In genomic region chr15:66565141-66565595, GRCh38 we compare ENCODE assay signal across 2 cellular contexts.
TF ChIP-seq lines count a peak whose summit lies in the region.

No MANE protein-coding gene starts in this region.

TF ChIP-seq in K562, 482 proteins besides CTCF, POLR2A, EP300 and RAD21:
- TF ChIP-seq BRCA1 (IDR thresholded peaks at IDR 0.05) (no peak), BRCA1 (CRISPR knock-in tag; IDR thresholded peaks at IDR 0.05) (0 out of 2 replicates have a peak, but pooled peaks have one; percentile 58), GABPB1 (CRISPR knock-in tag; IDR thresholded peaks at IDR 0.05) (no peak), KDM1A (IDR thresholded peaks at IDR 0.05) (no peak), LCOR (CRISPR knock-in tag; IDR thresholded peaks at IDR 0.05) (no peak), SREBF2 (CRISPR knock-in tag; IDR thresholded peaks at IDR 0.05) (no peak)
- TF ChIP-seq, protein P1, sequence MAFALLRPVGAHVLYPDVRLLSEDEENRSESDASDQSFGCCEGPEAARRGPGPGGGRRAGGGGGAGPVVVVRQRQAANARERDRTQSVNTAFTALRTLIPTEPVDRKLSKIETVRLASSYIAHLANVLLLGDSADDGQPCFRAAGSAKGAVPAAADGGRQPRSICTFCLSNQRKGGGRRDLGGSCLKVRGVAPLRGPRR (CRISPR knock-in tag; IDR thresholded peaks at IDR 0.05), result no peak

TF ChIP-seq in HepG2, 621 proteins besides CTCF, POLR2A, EP300 and RAD21:
- TF ChIP-seq NCOA5 (CRISPR knock-in tag; IDR thresholded peaks at IDR 0.05), result no peak
- TF ChIP-seq THAP11 (CRISPR knock-in tag; IDR thresholded peaks at IDR 0.05), result no peak
- TF ChIP-seq, protein P2, sequence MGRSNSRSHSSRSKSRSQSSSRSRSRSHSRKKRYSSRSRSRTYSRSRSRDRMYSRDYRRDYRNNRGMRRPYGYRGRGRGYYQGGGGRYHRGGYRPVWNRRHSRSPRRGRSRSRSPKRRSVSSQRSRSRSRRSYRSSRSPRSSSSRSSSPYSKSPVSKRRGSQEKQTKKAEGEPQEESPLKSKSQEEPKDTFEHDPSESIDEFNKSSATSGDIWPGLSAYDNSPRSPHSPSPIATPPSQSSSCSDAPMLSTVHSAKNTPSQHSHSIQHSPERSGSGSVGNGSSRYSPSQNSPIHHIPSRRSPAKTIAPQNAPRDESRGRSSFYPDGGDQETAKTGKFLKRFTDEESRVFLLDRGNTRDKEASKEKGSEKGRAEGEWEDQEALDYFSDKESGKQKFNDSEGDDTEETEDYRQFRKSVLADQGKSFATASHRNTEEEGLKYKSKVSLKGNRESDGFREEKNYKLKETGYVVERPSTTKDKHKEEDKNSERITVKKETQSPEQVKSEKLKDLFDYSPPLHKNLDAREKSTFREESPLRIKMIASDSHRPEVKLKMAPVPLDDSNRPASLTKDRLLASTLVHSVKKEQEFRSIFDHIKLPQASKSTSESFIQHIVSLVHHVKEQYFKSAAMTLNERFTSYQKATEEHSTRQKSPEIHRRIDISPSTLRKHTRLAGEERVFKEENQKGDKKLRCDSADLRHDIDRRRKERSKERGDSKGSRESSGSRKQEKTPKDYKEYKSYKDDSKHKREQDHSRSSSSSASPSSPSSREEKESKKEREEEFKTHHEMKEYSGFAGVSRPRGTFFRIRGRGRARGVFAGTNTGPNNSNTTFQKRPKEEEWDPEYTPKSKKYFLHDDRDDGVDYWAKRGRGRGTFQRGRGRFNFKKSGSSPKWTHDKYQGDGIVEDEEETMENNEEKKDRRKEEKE (IDR thresholded peaks at IDR 0.05), result no peak
- no peak for TF ChIP-seq MLXIP (CRISPR knock-in tag; IDR thresholded peaks at IDR 0.05; ENCODE audit: borderline replicate concordance)
- TF ChIP-seq, protein P3, sequence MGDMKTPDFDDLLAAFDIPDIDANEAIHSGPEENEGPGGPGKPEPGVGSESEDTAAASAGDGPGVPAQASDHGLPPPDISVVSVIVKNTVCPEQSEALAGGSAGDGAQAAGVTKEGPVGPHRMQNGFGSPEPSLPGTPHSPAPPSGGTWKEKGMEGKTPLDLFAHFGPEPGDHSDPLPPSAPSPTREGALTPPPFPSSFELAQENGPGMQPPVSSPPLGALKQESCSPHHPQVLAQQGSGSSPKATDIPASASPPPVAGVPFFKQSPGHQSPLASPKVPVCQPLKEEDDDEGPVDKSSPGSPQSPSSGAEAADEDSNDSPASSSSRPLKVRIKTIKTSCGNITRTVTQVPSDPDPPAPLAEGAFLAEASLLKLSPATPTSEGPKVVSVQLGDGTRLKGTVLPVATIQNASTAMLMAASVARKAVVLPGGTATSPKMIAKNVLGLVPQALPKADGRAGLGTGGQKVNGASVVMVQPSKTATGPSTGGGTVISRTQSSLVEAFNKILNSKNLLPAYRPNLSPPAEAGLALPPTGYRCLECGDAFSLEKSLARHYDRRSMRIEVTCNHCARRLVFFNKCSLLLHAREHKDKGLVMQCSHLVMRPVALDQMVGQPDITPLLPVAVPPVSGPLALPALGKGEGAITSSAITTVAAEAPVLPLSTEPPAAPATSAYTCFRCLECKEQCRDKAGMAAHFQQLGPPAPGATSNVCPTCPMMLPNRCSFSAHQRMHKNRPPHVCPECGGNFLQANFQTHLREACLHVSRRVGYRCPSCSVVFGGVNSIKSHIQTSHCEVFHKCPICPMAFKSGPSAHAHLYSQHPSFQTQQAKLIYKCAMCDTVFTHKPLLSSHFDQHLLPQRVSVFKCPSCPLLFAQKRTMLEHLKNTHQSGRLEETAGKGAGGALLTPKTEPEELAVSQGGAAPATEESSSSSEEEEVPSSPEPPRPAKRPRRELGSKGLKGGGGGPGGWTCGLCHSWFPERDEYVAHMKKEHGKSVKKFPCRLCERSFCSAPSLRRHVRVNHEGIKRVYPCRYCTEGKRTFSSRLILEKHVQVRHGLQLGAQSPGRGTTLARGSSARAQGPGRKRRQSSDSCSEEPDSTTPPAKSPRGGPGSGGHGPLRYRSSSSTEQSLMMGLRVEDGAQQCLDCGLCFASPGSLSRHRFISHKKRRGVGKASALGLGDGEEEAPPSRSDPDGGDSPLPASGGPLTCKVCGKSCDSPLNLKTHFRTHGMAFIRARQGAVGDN (CRISPR knock-in tag; IDR thresholded peaks at IDR 0.05), result peak; percentile 55
- TF ChIP-seq HINFP (CRISPR knock-in tag; IDR thresholded peaks at IDR 0.05; ENCODE audit: low read depth), result no peak
- TF ChIP-seq NFKB2 (CRISPR knock-in tag; IDR thresholded peaks at IDR 0.05; ENCODE audit: borderline replicate concordance), result peak; percentile 26; the same call in 1 of the 2 replicates
- TF ChIP-seq TEAD3 (CRISPR knock-in tag; optimal IDR thresholded peaks at IDR 0.05; ENCODE audit: borderline replicate concordance), result peak; percentile 11
- TF ChIP-seq ZSCAN9 (CRISPR knock-in tag; IDR thresholded peaks at IDR 0.05; ENCODE audit: borderline replicate concordance), result no peak
- no peak for TF ChIP-seq DR1 (CRISPR knock-in tag; IDR thresholded peaks at IDR 0.05)
- TF ChIP-seq HNF4G (IDR thresholded peaks at IDR 0.05; ENCODE audit: borderline replicate concordance, low read depth, low read length), result no peak
- no peak for TF ChIP-seq HNF4G (CRISPR knock-in tag; IDR thresholded peaks at IDR 0.05; ENCODE audit: borderline replicate concordance, low read depth)
- TF ChIP-seq ZNF530 (CRISPR knock-in tag; IDR thresholded peaks at IDR 0.05; ENCODE audit: low read depth), result no peak
- no peak for TF ChIP-seq ARID2 (CRISPR knock-in tag; IDR thresholded peaks at IDR 0.05; ENCODE audit: borderline replicate concordance)
- 0 out of 2 replicates have a peak, but pooled peaks have one; percentile 27 for TF ChIP-seq HNF4A (CRISPR knock-in tag; IDR thresholded peaks at IDR 0.05)
